ENCODE assay signal across 11 cellular contexts in genomic region chr12:116431677-116432300, GRCh38.
"Had no signal": no experiment of that assay in that cellular context is flagged by ENCODE, and none has a peak within 500 bp of the region (broad histone marks: within the 10 kb centered on the region; RNA-seq: fewer than 3 reads in every experiment).

No MANE protein-coding gene starts in this region.

- H3K27ac Mint-ChIP-seq: activated CD4-positive, alpha-beta T cell treated with anti-CD3 and anti-CD28 coated beads, Interleukin-2, amount 10 ng/mL, durations not matched to agents 7 days and 5 days; activated T-helper 17 cell treated with anti-CD3 and anti-CD28 coated beads, Interleukin-2, amount 50 U/mL, for 72 hours; natural killer cell treated with Interleukin-12 subunit alpha and Interleukin-12 subunit beta and Interleukin-15 and Interleukin-18, amount 100 ng/mL, for 72 hours had no signal

- H3K27me3 Mint-ChIP-seq: activated T-helper 17 cell treated with anti-CD3 and anti-CD28 coated beads, Interleukin-2, amount 50 U/mL, for 72 hours had no signal

- H3K9me3 ChIP-seq: ovary, suprapubic skin had no signal

- H3K36me3 Mint-ChIP-seq: natural killer cell treated with Interleukin-12 subunit alpha and Interleukin-12 subunit beta and Interleukin-15 and Interleukin-18, amount 100 ng/mL, for 72 hours had no signal

- H3K4me3 ChIP-seq: left ventricle myocardium inferior, ovary, suprapubic skin had no signal

- H3K4me1 Mint-ChIP-seq: activated T-helper 17 cell treated with anti-CD3 and anti-CD28 coated beads, Interleukin-2, amount 50 U/mL, for 72 hours had no signal

- H3K9me3 Mint-ChIP-seq: activated CD4-positive, alpha-beta T cell treated with anti-CD3 and anti-CD28 coated beads, Interleukin-2, amount 10 ng/mL, durations not matched to agents 7 days and 5 days; activated T-helper 17 cell treated with anti-CD3 and anti-CD28 coated beads, Interleukin-2, amount 50 U/mL, for 72 hours; natural killer cell treated with Interleukin-12 subunit alpha and Interleukin-12 subunit beta and Interleukin-15 and Interleukin-18, amount 100 ng/mL, for 72 hours had no signal

- H3K4me3 Mint-ChIP-seq: activated CD4-positive, alpha-beta T cell treated with anti-CD3 and anti-CD28 coated beads, Interleukin-2, amount 10 ng/mL, durations not matched to agents 7 days and 5 days; activated T-helper 17 cell treated with anti-CD3 and anti-CD28 coated beads, Interleukin-2, amount 50 U/mL, for 72 hours; natural killer cell treated with Interleukin-12 subunit alpha and Interleukin-12 subunit beta and Interleukin-15 and Interleukin-18, amount 100 ng/mL, for 72 hours had no signal

- H3K27me3 ChIP-seq: ovary, suprapubic skin had no signal

- H3K36me3 ChIP-seq: left ventricle myocardium inferior, ovary, suprapubic skin had no signal

- H3K27ac ChIP-seq: left ventricle myocardium inferior, ovary, suprapubic skin had no signal

- DNase-seq: activated CD4-positive, alpha-beta T cell treated with anti-CD3 and anti-CD28 coated beads, Interleukin-2, amount 10 ng/mL, durations not matched to agents 7 days and 5 days; activated naive CD4-positive, alpha-beta T cell treated with Interleukin-2 at 50 U/mL for 16 hours; aorta; erythroblast; kidney; left ventricle myocardium inferior; ovary; stimulated activated naive CD8-positive, alpha-beta T cell treated with anti-CD3 and anti-CD28 coated beads, Interleukin-15, Interleukin-2, amounts not matched to agents 100 U/mL and 50 U/mL, for 24 hours had no signal
